In the genomic region with DNA sequence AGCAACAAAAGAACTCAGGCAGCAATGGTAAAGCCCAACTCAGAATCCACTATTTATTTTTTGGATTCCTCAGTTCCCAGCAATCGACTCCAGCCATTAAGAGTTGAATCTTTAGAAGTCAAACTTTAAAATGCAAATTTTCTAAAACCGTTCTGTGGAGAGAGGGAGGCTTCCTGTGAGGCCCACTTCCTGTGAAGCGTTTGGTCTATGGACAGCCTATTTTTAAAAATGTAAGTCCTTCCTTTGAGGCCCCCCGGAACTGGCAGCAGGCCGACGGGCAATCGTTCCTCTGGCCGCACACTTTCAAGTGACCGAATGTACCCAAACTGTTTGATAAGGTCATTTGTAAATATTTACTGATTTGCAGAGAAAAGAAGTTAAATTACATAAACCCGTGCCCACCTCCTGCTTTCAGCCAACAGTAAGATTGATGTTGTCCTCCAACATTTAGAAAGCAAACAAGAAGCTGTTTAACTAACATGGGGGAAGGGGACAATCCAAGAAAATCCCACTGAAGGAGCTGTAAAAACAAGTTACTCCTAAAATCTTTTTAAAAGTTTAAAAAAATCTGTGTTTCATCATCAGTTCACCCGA, we compare ENCODE assay signal across 8 cellular contexts.
DNase-seq lines count a peak whose midpoint lies in the region; ATAC-seq and TF ChIP-seq lines count a peak whose summit lies in the region.

No MANE protein-coding gene starts in this region.

- peak overlapping the region; percentile 94 for H3K27ac Mint-ChIP-seq in CD8-positive, alpha-beta T cell
- peak overlapping the region; percentile 88 for H3K27ac Mint-ChIP-seq in activated T-helper 2 cell treated with anti-CD3 and anti-CD28 coated beads, Interferon-gamma antibody, Interleukin-2, Interleukin-4, amounts not matched to agents 10 μg/mL and 5 μg/mL and 100 μg/mL, durations not matched to agents 14 hours and 24 hours and 36 hours

- peaks cover 69% of the 10 kb centered on the region for H3K4me1 Mint-ChIP-seq in CD8-positive, alpha-beta T cell (ENCODE audit: low read depth)
- H3K4me1 Mint-ChIP-seq in activated T-helper 2 cell treated with anti-CD3 and anti-CD28 coated beads, Interferon-gamma antibody, Interleukin-2, Interleukin-4, amounts not matched to agents 10 μg/mL and 5 μg/mL and 100 μg/mL, durations not matched to agents 14 hours and 24 hours and 36 hours (ENCODE audit: low read depth), result peaks cover 39% of the 10 kb centered on the region

- POLR2A ChIA-PET in CD8-positive, alpha-beta T cell (lab: Charles Lee), result interaction anchor here (1.1 kb wide), 1 partner anchor 917 kb away, joined by 3 read pairs; no protein-coding TSS in a partner anchor

- WGBS in liver, result under 1% methylated on average over 11 of the region's 11 CpGs

- peak overlapping the region in 1 of 2 donors; percentile 51 for H3K9ac ChIP-seq in liver (ENCODE audit: low read depth in 1 of 2, low read length in 2 of 2)

- H3K27ac ChIP-seq in CD8-positive, alpha-beta T cell (ENCODE audit: low read depth, low read length), result no peak overlapping the region
- peak overlapping the region; percentile 60 to 84 for H3K27ac ChIP-seq in liver (ENCODE audit: low read depth in 1 of 2, low read length in 2 of 2)
- peak overlapping the region; percentile 48 for H3K27ac ChIP-seq in vagina

- peak overlapping the region; percentile 16 for H3K4me3 ChIP-seq in CD8-positive, alpha-beta T cell (ENCODE audit: low read depth, low read length)
- H3K4me3 ChIP-seq in liver (ENCODE audit: low read depth in 1 of 3, low read length in 3 of 3) (no peak overlapping the region), vagina (peak overlapping the region; percentile 3 to 17)

- no peaks in the 10 kb centered on the region for H3K27me3 Mint-ChIP-seq in CD8-positive, alpha-beta T cell (ENCODE audit: low read depth)
- H3K27me3 Mint-ChIP-seq in activated T-helper 2 cell treated with anti-CD3 and anti-CD28 coated beads, Interferon-gamma antibody, Interleukin-2, Interleukin-4, amounts not matched to agents 10 μg/mL and 5 μg/mL and 100 μg/mL, durations not matched to agents 14 hours and 24 hours and 36 hours (ENCODE audit: low read depth), result no peaks in the 10 kb centered on the region

- no peak for TF ChIP-seq CTCF in CD8-positive, alpha-beta T cell (IDR thresholded peaks at IDR 0.05)
- TF ChIP-seq CTCF in liver (IDR thresholded peaks at IDR 0.05; ENCODE audit: low read depth, low read length, missing input control) (no peak), vagina (IDR thresholded peaks at IDR 0.05) (no peak)

- TF ChIP-seq RAD21 in liver (IDR thresholded peaks at IDR 0.05), result peak; percentile 29 to 36

- H3K9me3 ChIP-seq in CD8-positive, alpha-beta T cell (ENCODE audit: low read length), result no peaks in the 10 kb centered on the region
- H3K9me3 ChIP-seq in liver (ENCODE audit: control insufficient read depth in 4 of 4, low read length in 3 of 4), result no peaks in the 10 kb centered on the region
- H3K9me3 ChIP-seq in vagina, result no peaks in the 10 kb centered on the region

- H3K36me3 Mint-ChIP-seq in CD8-positive, alpha-beta T cell, result peaks cover 41% of the 10 kb centered on the region
- H3K36me3 Mint-ChIP-seq in activated T-helper 2 cell treated with anti-CD3 and anti-CD28 coated beads, Interferon-gamma antibody, Interleukin-2, Interleukin-4, amounts not matched to agents 10 μg/mL and 5 μg/mL and 100 μg/mL, durations not matched to agents 14 hours and 24 hours and 36 hours (ENCODE audit: low read depth), result peaks cover 62% of the 10 kb centered on the region

- H3K4me3 Mint-ChIP-seq in CD8-positive, alpha-beta T cell, result peak overlapping the region; percentile 78
- peak overlapping the region; percentile 76 for H3K4me3 Mint-ChIP-seq in activated T-helper 2 cell treated with anti-CD3 and anti-CD28 coated beads, Interferon-gamma antibody, Interleukin-2, Interleukin-4, amounts not matched to agents 10 μg/mL and 5 μg/mL and 100 μg/mL, durations not matched to agents 14 hours and 24 hours and 36 hours (ENCODE audit: low read depth)

- no peaks in the 10 kb centered on the region for H3K9me3 Mint-ChIP-seq in CD8-positive, alpha-beta T cell
- H3K9me3 Mint-ChIP-seq in activated T-helper 2 cell treated with anti-CD3 and anti-CD28 coated beads, Interferon-gamma antibody, Interleukin-2, Interleukin-4, amounts not matched to agents 10 μg/mL and 5 μg/mL and 100 μg/mL, durations not matched to agents 14 hours and 24 hours and 36 hours, result no peaks in the 10 kb centered on the region

- CTCF ChIA-PET in CD8-positive, alpha-beta T cell (lab: Charles Lee), result interaction anchor here (0.9 kb wide), 1 partner anchor 258 kb away, joined by 3 read pairs; no protein-coding TSS in a partner anchor

- peaks cover 46% of the 10 kb centered on the region for H3K4me1 ChIP-seq in CD8-positive, alpha-beta T cell (ENCODE audit: insufficient read depth, low read length)
- H3K4me1 ChIP-seq in liver (ENCODE audit: control insufficient read depth in 4 of 4, insufficient read depth in 4 of 4, low read length in 3 of 4) (peaks cover 10 to 31% (median 25%) of the 10 kb centered on the region in 4 donors), vagina (peaks cover 45% of the 10 kb centered on the region)

- intact Hi-C loops in CD8-positive, alpha-beta T cell (cut with DNase I, micrococcal nuclease), result loop anchor here in 1 of 2 experiments (2.0 kb wide), 1 partner anchor 13 kb away; no protein-coding TSS in a partner anchor
- intact Hi-C loops in activated T-helper 2 cell treated with anti-CD3 and anti-CD28 coated beads, Interferon-gamma antibody, Interleukin-2, Interleukin-4, amounts not matched to agents 10 μg/mL and 5 μg/mL and 100 μg/mL, durations not matched to agents 14 hours and 24 hours and 36 hours (cut with micrococcal nuclease), result no loop called here
- intact Hi-C loops in vagina (cut with DNase I), result no loop called here

- peaks cover 11% of the 10 kb centered on the region for H3K36me3 ChIP-seq in CD8-positive, alpha-beta T cell (ENCODE audit: insufficient read depth, low read length)
- H3K36me3 ChIP-seq in liver (ENCODE audit: control insufficient read depth in 4 of 4, insufficient read depth in 3 of 4, low read depth in 1 of 4, low read length in 3 of 4) (peaks cover 0 to 4% (median 2%) of the 10 kb centered on the region in 4 donors), vagina (peaks cover 0 to 27% of the 10 kb centered on the region in 2 donors)

- TF ChIP-seq POLR2A in vagina (IDR thresholded peaks at IDR 0.05), result no peak

- DNase-seq in CD8-positive, alpha-beta T cell, result peak in 4 of 7 experiments; percentile 5 to 58 (median 16)
- DNase-seq in HuH-7.5 (ENCODE audit: low spot score), result peak; percentile 52
- DNase-seq in activated T-helper 2 cell treated with anti-CD3 and anti-CD28 coated beads, Interferon-gamma antibody, Interleukin-2, Interleukin-4, amounts not matched to agents 10 μg/mL and 5 μg/mL and 100 μg/mL, durations not matched to agents 14 hours and 24 hours and 36 hours (ENCODE audit: low spot score), result no peak
- no peak for DNase-seq in vagina (ENCODE audit: extremely low spot score in 2 of 2)
- no peak for DNase-seq in inferior parietal cortex (ENCODE audit: extremely low spot score)
- no peak for DNase-seq in nucleus accumbens (lab: John Stamatoyannopoulos, UW)

- peak; percentile 62 for ATAC-seq in CD8-positive, alpha-beta T cell
- peak; percentile 75 for ATAC-seq in GM19463 (IDR thresholded peaks at IDR 0.05; ENCODE audit: unreplicated experiment)

- no peaks in the 10 kb centered on the region for H3K27me3 ChIP-seq in CD8-positive, alpha-beta T cell (ENCODE audit: insufficient read depth, low read length)
- no peaks in the 10 kb centered on the region for H3K27me3 ChIP-seq in liver (ENCODE audit: control insufficient read depth in 4 of 4, insufficient read depth in 4 of 4, low read length in 3 of 4)
- H3K27me3 ChIP-seq in vagina, result no peaks in the 10 kb centered on the region

TF ChIP-seq in liver, 16 proteins besides CTCF, POLR2A, EP300 and RAD21 (continues in another document):
- TF ChIP-seq ZBTB33 (IDR thresholded peaks at IDR 0.05) (peak; percentile 69), YY1 (IDR thresholded peaks at IDR 0.05) (peak; percentile 66), FOXA1 (IDR thresholded peaks at IDR 0.05) (peak; percentile 50), GABPA (IDR thresholded peaks at IDR 0.05 in 1 of 2, conservative IDR thresholded peaks at IDR 0.05 in 1 of 2) (peak; percentile 9 to 47), NR2F2 (IDR thresholded peaks at IDR 0.05) (no peak), HNF4G (IDR thresholded peaks at IDR 0.05) (peak; percentile 48), RXRA (IDR thresholded peaks at IDR 0.05) (peak in 1 of 2 donors; percentile 65), FOXA2 (IDR thresholded peaks at IDR 0.05) (peak; percentile 84)
- TF ChIP-seq, protein P1, sequence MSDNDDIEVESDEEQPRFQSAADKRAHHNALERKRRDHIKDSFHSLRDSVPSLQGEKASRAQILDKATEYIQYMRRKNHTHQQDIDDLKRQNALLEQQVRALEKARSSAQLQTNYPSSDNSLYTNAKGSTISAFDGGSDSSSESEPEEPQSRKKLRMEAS (IDR thresholded peaks at IDR 0.05), result peak; percentile 16
- TF ChIP-seq, protein P2, sequence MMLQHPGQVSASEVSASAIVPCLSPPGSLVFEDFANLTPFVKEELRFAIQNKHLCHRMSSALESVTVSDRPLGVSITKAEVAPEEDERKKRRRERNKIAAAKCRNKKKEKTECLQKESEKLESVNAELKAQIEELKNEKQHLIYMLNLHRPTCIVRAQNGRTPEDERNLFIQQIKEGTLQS (IDR thresholded peaks at IDR 0.05), result no peak

Comparison
In these comparisons a context has a peak if more than half of its experiments do, and no peak if none do; other contexts are left out.
1. DNase-seq: peak in CD8-positive, alpha-beta T cell (4 of 7) and HuH-7.5 (single experiment); none in activated T-helper 2 cell treated with anti-CD3 and anti-CD28 coated beads, Interferon-gamma antibody, Interleukin-2, Interleukin-4, amounts not matched to agents 10 μg/mL and 5 μg/mL and 100 μg/mL, durations not matched to agents 14 hours and 24 hours and 36 hours (single experiment), vagina (0 of 2), inferior parietal cortex (single experiment) and nucleus accumbens (0 of 56).
2. H3K4me3 ChIP-seq: peak in CD8-positive, alpha-beta T cell (single experiment) and vagina (2 of 2); none in liver (0 of 3).